ENCODE assay signal across 11 cellular contexts in genomic region chr2:226905718-226906438, GRCh38.
DNase-seq lines count a peak whose midpoint lies in the region; ATAC-seq and FAIRE-seq lines count a peak whose summit lies in the region.
"Had no signal": no experiment of that assay in that cellular context is flagged by ENCODE, and none has a peak within 500 bp of the region (broad histone marks: within the 10 kb centered on the region; RNA-seq: fewer than 3 reads in every experiment).

No MANE protein-coding gene starts in this region.

- intact Hi-C loops in left cardiac atrium (cut with DNase I) = no loop called here

- H3K27ac ChIP-seq in small intestine (ENCODE audit: low read depth in 1 of 2, low read length in 1 of 2) = peak overlapping the region in 1 of 2 donors; percentile 22
- H3K27ac ChIP-seq: left ventricle myocardium inferior had no signal

- H3K36me3 Mint-ChIP-seq in stimulated activated naive CD8-positive, alpha-beta T cell treated with anti-CD3 and anti-CD28 coated beads, Interleukin-15, Interleukin-2, amounts not matched to agents 100 ng/mL and 50 ng/mL, for 24 hours (ENCODE audit: low read depth) = peaks cover 33% of the 10 kb centered on the region

- WGBS in small intestine, 3 donors = 70 to 92% (median 85%) methylated on average over 7 of the region's 7 CpGs

- H3K4me1 ChIP-seq in small intestine (ENCODE audit: control insufficient read depth in 2 of 2, insufficient read depth in 1 of 2, low read depth in 1 of 2, low read length in 1 of 2) = peaks cover 3 to 8% of the 10 kb centered on the region in 2 donors
- H3K4me1 ChIP-seq: left ventricle myocardium inferior had no signal

- no peak for FAIRE-seq in small intestine (lab: Jason Lieb, UNC)

- H3K27me3 ChIP-seq in small intestine (ENCODE audit: control insufficient read depth in 2 of 2, insufficient read depth in 2 of 2, low read length in 2 of 2) = no peaks in the 10 kb centered on the region
- no peaks in the 10 kb centered on the region for H3K27me3 ChIP-seq in MG63

- H3K9me3 Mint-ChIP-seq in stimulated activated naive CD8-positive, alpha-beta T cell treated with anti-CD3 and anti-CD28 coated beads, Interleukin-15, Interleukin-2, amounts not matched to agents 100 ng/mL and 50 ng/mL, for 24 hours = no peaks in the 10 kb centered on the region
- H3K9me3 Mint-ChIP-seq: activated naive CD4-positive, alpha-beta T cell treated with anti-CD3 and anti-CD28 coated beads, Interleukin-2, amount 10 ng/mL, durations not matched to agents 7 days and 5 days had no signal

- no peaks in the 10 kb centered on the region for H3K9me3 ChIP-seq in small intestine (ENCODE audit: control insufficient read depth, low read depth)
- no peaks in the 10 kb centered on the region for H3K9me3 ChIP-seq in MG63
- H3K9me3 ChIP-seq: left ventricle myocardium inferior had no signal

- H3K27me3 Mint-ChIP-seq in stimulated activated naive CD8-positive, alpha-beta T cell treated with anti-CD3 and anti-CD28 coated beads, Interleukin-15, Interleukin-2, amounts not matched to agents 100 ng/mL and 50 ng/mL, for 24 hours = no peaks in the 10 kb centered on the region
- H3K27me3 Mint-ChIP-seq: activated naive CD4-positive, alpha-beta T cell treated with anti-CD3 and anti-CD28 coated beads, Interleukin-2, amount 10 ng/mL, durations not matched to agents 7 days and 5 days had no signal

- no peaks in the 10 kb centered on the region for H3K36me3 ChIP-seq in small intestine (ENCODE audit: control insufficient read depth in 2 of 2, insufficient read depth in 2 of 2, low read length in 2 of 2)
- H3K36me3 ChIP-seq in MG63 = no peaks in the 10 kb centered on the region
- H3K36me3 ChIP-seq: left ventricle myocardium inferior had no signal

- peak overlapping the region; percentile 30 for H3K4me3 Mint-ChIP-seq in stimulated activated naive CD8-positive, alpha-beta T cell treated with anti-CD3 and anti-CD28 coated beads, Interleukin-15, Interleukin-2, amounts not matched to agents 100 ng/mL and 50 ng/mL, for 24 hours
- H3K4me3 Mint-ChIP-seq: activated naive CD4-positive, alpha-beta T cell treated with anti-CD3 and anti-CD28 coated beads, Interleukin-2, amount 10 ng/mL, durations not matched to agents 7 days and 5 days had no signal

- peaks cover 67% of the 10 kb centered on the region for H3K4me1 Mint-ChIP-seq in stimulated activated naive CD8-positive, alpha-beta T cell treated with anti-CD3 and anti-CD28 coated beads, Interleukin-15, Interleukin-2, amounts not matched to agents 100 ng/mL and 50 ng/mL, for 24 hours (ENCODE audit: low read depth)

- H3K4me3 ChIP-seq in small intestine (ENCODE audit: low read depth in 1 of 2, low read length in 2 of 2) (no peak overlapping the region), MG63 (no peak overlapping the region)
- H3K4me3 ChIP-seq: left ventricle myocardium inferior, skin epidermis had no signal

- ATAC-seq in stimulated activated naive CD8-positive, alpha-beta T cell treated with anti-CD3 and anti-CD28 coated beads, Interleukin-15, Interleukin-2, amounts not matched to agents 100 U/mL and 50 U/mL, for 24 hours = no peak
- ATAC-seq in HG02678 (IDR thresholded peaks at IDR 0.05; ENCODE audit: unreplicated experiment) (peak; percentile 80), HG03558 (IDR thresholded peaks at IDR 0.05; ENCODE audit: extremely low read depth, unreplicated experiment) (peak; percentile 64), left cardiac atrium (no peak)

- H3K27ac Mint-ChIP-seq in stimulated activated naive CD8-positive, alpha-beta T cell treated with anti-CD3 and anti-CD28 coated beads, Interleukin-15, Interleukin-2, amounts not matched to agents 100 ng/mL and 50 ng/mL, for 24 hours = peak overlapping the region; percentile 86
- H3K27ac Mint-ChIP-seq: activated naive CD4-positive, alpha-beta T cell treated with anti-CD3 and anti-CD28 coated beads, Interleukin-2, amount 10 ng/mL, durations not matched to agents 7 days and 5 days had no signal

- DNase-seq in stimulated activated naive CD8-positive, alpha-beta T cell treated with anti-CD3 and anti-CD28 coated beads, Interleukin-15, Interleukin-2, amounts not matched to agents 100 U/mL and 50 U/mL, for 24 hours = no peak
- DNase-seq in small intestine (no peak), MG63 (no peak), left cardiac atrium (no peak)
- DNase-seq in effector CD4-positive, alpha-beta T cell = no peak
- DNase-seq: activated naive CD4-positive, alpha-beta T cell treated with anti-CD3 and anti-CD28 coated beads, Interleukin-2, amount 10 ng/mL, durations not matched to agents 7 days and 5 days; left ventricle myocardium inferior had no signal

Comparison
In these comparisons a context has a peak if more than half of its experiments do, and no peak if none do; other contexts are left out.
1. ATAC-seq: peak in HG02678 (single experiment) and HG03558 (single experiment); none in stimulated activated naive CD8-positive, alpha-beta T cell treated with anti-CD3 and anti-CD28 coated beads, Interleukin-15, Interleukin-2, amounts not matched to agents 100 U/mL and 50 U/mL, for 24 hours (single experiment) and left cardiac atrium (0 of 2).